In genomic region chr6:143337201-143337949, GRCh38 we compare ENCODE assay signal across 8 cellular contexts.
A peak's percentile ranks its signal among the peaks of the same experiment; 100 is the strongest.
DNase-seq lines count a peak whose midpoint lies in the region; ATAC-seq and TF ChIP-seq lines count a peak whose summit lies in the region.

No MANE protein-coding gene starts in this region.

- TF ChIP-seq CTCF in GM13977 (IDR thresholded peaks at IDR 0.05; ENCODE audit: extremely low read depth, insufficient read depth, missing control alignments), result peak; percentile 61
- TF ChIP-seq CTCF in LNCAP (IDR thresholded peaks at IDR 0.05), result peak; percentile 72
- peak; percentile 21 for TF ChIP-seq CTCF in foreskin fibroblast (IDR thresholded peaks at IDR 0.05; ENCODE audit: low read depth, low read length)

- H3K4me1 Mint-ChIP-seq in activated CD8-positive, alpha-beta T cell treated with anti-CD3 and anti-CD28 coated beads, Interleukin-2, amount 10 ng/mL, durations not matched to agents 7 days and 5 days (ENCODE audit: low read depth), result peaks cover 2% of the 10 kb centered on the region

- DNase-seq in GM13977 (ENCODE audit: low spot score), result no peak
- DNase-seq in activated CD8-positive, alpha-beta T cell treated with anti-CD3 and anti-CD28 coated beads, Interleukin-2, amount 10 ng/mL, durations not matched to agents 7 days and 5 days, result peak; percentile 56
- DNase-seq in foreskin fibroblast, result peak in 1 of 2 donors; percentile 17
- DNase-seq in stimulated activated CD4-positive, alpha-beta T cell treated with anti-CD3 and anti-CD28 coated beads, Interleukin-12 subunit alpha, Interleukin-12 subunit beta, amount 100 ng/mL, for 4 hours, result peak; percentile 62
- no peak for DNase-seq in COLO829 (ENCODE audit: low spot score)
- no peak for DNase-seq in HCEC 1CT
- DNase-seq in cerebellar nuclear complex (lab: John Stamatoyannopoulos, UW), result no peak

- H3K4me3 Mint-ChIP-seq in activated CD8-positive, alpha-beta T cell treated with anti-CD3 and anti-CD28 coated beads, Interleukin-2, amount 10 ng/mL, durations not matched to agents 7 days and 5 days, result no peak overlapping the region

- in situ Hi-C loops in GM13977 (cut with MboI; ENCODE audit: low pct_unique_long_range_greater_than_20kb, low sequenced_read_pairs, unreplicated experiment), result no loop called here

- CTCF ChIA-PET in activated CD8-positive, alpha-beta T cell treated with anti-CD3 and anti-CD28 coated beads, Interleukin-2, amount 10 ng/mL, durations not matched to agents 7 days and 5 days (lab: Charles Lee), result interaction anchor here (0.6 to 2.0 kb wide), 13 partner anchors 9 to 769 kb away, joined by 3 to 8 read pairs (median 4); no protein-coding TSS in a partner anchor

- no peak for ATAC-seq in activated CD8-positive, alpha-beta T cell treated with anti-CD3 and anti-CD28 coated beads, Interleukin-2, amount 10 ng/mL, durations not matched to agents 7 days and 5 days

- H3K9me3 Mint-ChIP-seq in activated CD8-positive, alpha-beta T cell treated with anti-CD3 and anti-CD28 coated beads, Interleukin-2, amount 10 ng/mL, durations not matched to agents 7 days and 5 days (ENCODE audit: insufficient read depth), result no peaks in the 10 kb centered on the region

- H3K27me3 Mint-ChIP-seq in activated CD8-positive, alpha-beta T cell treated with anti-CD3 and anti-CD28 coated beads, Interleukin-2, amount 10 ng/mL, durations not matched to agents 7 days and 5 days (ENCODE audit: low read depth), result no peaks in the 10 kb centered on the region

- H3K36me3 Mint-ChIP-seq in activated CD8-positive, alpha-beta T cell treated with anti-CD3 and anti-CD28 coated beads, Interleukin-2, amount 10 ng/mL, durations not matched to agents 7 days and 5 days (ENCODE audit: low read depth), result no peaks in the 10 kb centered on the region

- POLR2A ChIA-PET in activated CD8-positive, alpha-beta T cell treated with anti-CD3 and anti-CD28 coated beads, Interleukin-2, amount 10 ng/mL, durations not matched to agents 7 days and 5 days (lab: Charles Lee), result interaction anchor here (0.7 kb wide), 1 partner anchor 60 kb away, joined by 3 read pairs; no protein-coding TSS in a partner anchor

- no peak overlapping the region for H3K27ac Mint-ChIP-seq in activated CD8-positive, alpha-beta T cell treated with anti-CD3 and anti-CD28 coated beads, Interleukin-2, amount 10 ng/mL, durations not matched to agents 7 days and 5 days

- H3K4me3 ChIP-seq in foreskin fibroblast (ENCODE audit: low read depth in 1 of 2, low read length in 2 of 2), result no peak overlapping the region

Comparison
In these comparisons a context has a peak if more than half of its experiments do, and no peak if none do; other contexts are left out.
1. DNase-seq: peak in activated CD8-positive, alpha-beta T cell treated with anti-CD3 and anti-CD28 coated beads, Interleukin-2, amount 10 ng/mL, durations not matched to agents 7 days and 5 days (single experiment) and stimulated activated CD4-positive, alpha-beta T cell treated with anti-CD3 and anti-CD28 coated beads, Interleukin-12 subunit alpha, Interleukin-12 subunit beta, amount 100 ng/mL, for 4 hours (single experiment); none in GM13977 (single experiment), COLO829 (single experiment), HCEC 1CT (single experiment) and cerebellar nuclear complex (0 of 2).
2. CTCF ChIP-seq: peak in every context shown above with its lines; median percentile 72 in LNCAP; 61 in GM13977; 21 in foreskin fibroblast.